10 cellular contexts compared by ENCODE assay signal in genomic region chr17:3512512-3513171, GRCh38. TPM values are rescaled to one million over a fixed set of nuclear protein-coding genes. Genes with fewer than 3 reads are reported as not detected.
DNase-seq lines count a peak whose midpoint lies in the region; ATAC-seq lines count a peak whose summit lies in the region.
"Had no signal": no experiment of that assay in that cellular context is flagged by ENCODE, and none has a peak within 500 bp of the region (broad histone marks: within the 10 kb centered on the region; RNA-seq: fewer than 3 reads in every experiment).

No MANE protein-coding gene starts in this region.

- no peak overlapping the region for H2BK5ac ChIP-seq in mesenchymal stem cell (ENCODE audit: low read depth, low read length, poor library complexity, severe bottlenecking)

- no peak overlapping the region for H3K4me3 ChIP-seq in MG63
- H3K4me3 ChIP-seq in mesenchymal stem cell (ENCODE audit: insufficient read depth in 1 of 2, low read depth in 1 of 2, low read length in 2 of 2): peak overlapping the region in 1 of 2 experiments; percentile 40

- no peaks in the 10 kb centered on the region for H3K36me3 ChIP-seq in MG63
- peaks cover 0 to 31% of the 10 kb centered on the region in 2 experiments for H3K36me3 ChIP-seq in mesenchymal stem cell (ENCODE audit: control insufficient read depth in 1 of 2, insufficient read depth in 2 of 2, low read depth in 1 of 2, low read length in 2 of 2)

- peaks cover 8% of the 10 kb centered on the region for H3K4me1 ChIP-seq in mesenchymal stem cell (ENCODE audit: control insufficient read depth, insufficient read depth, low read depth, low read length)

- H3K9ac ChIP-seq in mesenchymal stem cell (ENCODE audit: low read length): peak overlapping the region; percentile 89

- peaks cover 3 to 4% of the 10 kb centered on the region in 2 donors for H3K9me3 Mint-ChIP-seq in stimulated activated naive B cell treated with anti-CD40 and anti-IgM and Interleukin-4, amounts not matched to agents 10 μg/mL and 1 μg/mL and 100 μg/mL, for 72 hours
- H3K9me3 Mint-ChIP-seq in activated CD4-positive, alpha-beta memory T cell treated with anti-CD3 and anti-CD28 coated beads, Interleukin-2, amount 10 ng/mL, durations not matched to agents 7 days and 5 days: no peaks in the 10 kb centered on the region

- H4K91ac ChIP-seq in mesenchymal stem cell (ENCODE audit: low read length): no peak overlapping the region

- 75% methylated on average over 18 of the region's 20 CpGs for WGBS in mesenchymal stem cell

- H3K14ac ChIP-seq in mesenchymal stem cell (ENCODE audit: low read length in 2 of 2): no peak overlapping the region

- no peaks in the 10 kb centered on the region for H3K4me1 Mint-ChIP-seq in stimulated activated naive B cell treated with anti-CD40 and anti-IgM and Interleukin-4, amounts not matched to agents 10 μg/mL and 1 μg/mL and 100 μg/mL, for 72 hours
- no peaks in the 10 kb centered on the region for H3K4me1 Mint-ChIP-seq in activated CD4-positive, alpha-beta memory T cell treated with anti-CD3 and anti-CD28 coated beads, Interleukin-2, amount 10 ng/mL, durations not matched to agents 7 days and 5 days

- CTCF ChIA-PET in activated CD4-positive, alpha-beta memory T cell treated with anti-CD3 and anti-CD28 coated beads, Interleukin-2, amount 10 ng/mL, durations not matched to agents 7 days and 5 days (lab: Charles Lee): no interaction called here

- H3K4ac ChIP-seq in mesenchymal stem cell (ENCODE audit: low read depth in 1 of 2, low read length in 2 of 2): no peak overlapping the region

- H2BK12ac ChIP-seq in mesenchymal stem cell (ENCODE audit: low read length in 2 of 2): no peak overlapping the region

- H2BK15ac ChIP-seq in mesenchymal stem cell (ENCODE audit: low read depth, poor library complexity, severe bottlenecking): no peak overlapping the region

- no peak for ATAC-seq in stimulated activated naive B cell treated with anti-CD40 and anti-IgM and Interleukin-4, amounts not matched to agents 10 μg/mL and 1 μg/mL and 100 μg/mL, for 72 hours (replicated peaks)
- no peak for ATAC-seq in HG02642 (IDR thresholded peaks at IDR 0.05; ENCODE audit: poor library complexity, unreplicated experiment)

- H3K4me2 ChIP-seq in mesenchymal stem cell (ENCODE audit: low read length, poor library complexity, severe bottlenecking): no peak overlapping the region

- H3K18ac ChIP-seq in mesenchymal stem cell (ENCODE audit: low read depth in 1 of 2, low read length in 2 of 2): no peak overlapping the region

- peaks cover 3 to 27% of the 10 kb centered on the region in 2 donors for H3K27me3 Mint-ChIP-seq in stimulated activated naive B cell treated with anti-CD40 and anti-IgM and Interleukin-4, amounts not matched to agents 10 μg/mL and 1 μg/mL and 100 μg/mL, for 72 hours
- no peaks in the 10 kb centered on the region for H3K27me3 Mint-ChIP-seq in activated CD4-positive, alpha-beta memory T cell treated with anti-CD3 and anti-CD28 coated beads, Interleukin-2, amount 10 ng/mL, durations not matched to agents 7 days and 5 days

- peaks cover 0 to 3% of the 10 kb centered on the region in 2 donors for H3K36me3 Mint-ChIP-seq in stimulated activated naive B cell treated with anti-CD40 and anti-IgM and Interleukin-4, amounts not matched to agents 10 μg/mL and 1 μg/mL and 100 μg/mL, for 72 hours
- no peaks in the 10 kb centered on the region for H3K36me3 Mint-ChIP-seq in activated CD4-positive, alpha-beta memory T cell treated with anti-CD3 and anti-CD28 coated beads, Interleukin-2, amount 10 ng/mL, durations not matched to agents 7 days and 5 days (ENCODE audit: low read depth)

- H3K23ac ChIP-seq in mesenchymal stem cell (ENCODE audit: low read length in 2 of 2): no peak overlapping the region

- H2AFZ ChIP-seq in mesenchymal stem cell (ENCODE audit: low read depth, low read length): no peak overlapping the region

- H2BK120ac ChIP-seq in mesenchymal stem cell (ENCODE audit: low read depth, low read length): no peak overlapping the region

- no peak overlapping the region for H2AK5ac ChIP-seq in mesenchymal stem cell (ENCODE audit: low read length, severe bottlenecking)

- POLR2A ChIA-PET in activated CD4-positive, alpha-beta memory T cell treated with anti-CD3 and anti-CD28 coated beads, Interleukin-2, amount 10 ng/mL, durations not matched to agents 7 days and 5 days (lab: Charles Lee): no interaction called here

- no peak overlapping the region for H3K27ac ChIP-seq in mesenchymal stem cell (ENCODE audit: low read length, poor library complexity, severe bottlenecking)

- H3K4me3 Mint-ChIP-seq in stimulated activated naive B cell treated with anti-CD40 and anti-IgM and Interleukin-4, amounts not matched to agents 10 μg/mL and 1 μg/mL and 100 μg/mL, for 72 hours: no peak overlapping the region
- H3K4me3 Mint-ChIP-seq in activated CD4-positive, alpha-beta memory T cell treated with anti-CD3 and anti-CD28 coated beads, Interleukin-2, amount 10 ng/mL, durations not matched to agents 7 days and 5 days: no peak overlapping the region

- no peak overlapping the region for H3K27ac Mint-ChIP-seq in stimulated activated naive B cell treated with anti-CD40 and anti-IgM and Interleukin-4, amounts not matched to agents 10 μg/mL and 1 μg/mL and 100 μg/mL, for 72 hours
- H3K27ac Mint-ChIP-seq in activated CD4-positive, alpha-beta memory T cell treated with anti-CD3 and anti-CD28 coated beads, Interleukin-2, amount 10 ng/mL, durations not matched to agents 7 days and 5 days: no peak overlapping the region

- H3K27me3 ChIP-seq in MG63 (no peaks in the 10 kb centered on the region), mesenchymal stem cell (ENCODE audit: control insufficient read depth in 1 of 2, insufficient read depth in 1 of 2, low read length in 2 of 2) (no peaks in the 10 kb centered on the region)

- DNase-seq in MG63 (peak; percentile 71), fibroblast of gingiva (ENCODE audit: low read depth) (peak; percentile 61), mesenchymal stem cell (no peak), superior temporal gyrus (ENCODE audit: extremely low spot score) (peak; percentile 93), HuH-7 (ENCODE audit: low spot score) (no peak)
- DNase-seq in stimulated activated naive B cell treated with anti-CD40 and anti-IgM and Interleukin-4, amounts not matched to agents 10 μg/mL and 1 μg/mL and 100 μg/mL, for 72 hours: no peak
- no peak for DNase-seq in activated CD4-positive, alpha-beta memory T cell treated with anti-CD3 and anti-CD28 coated beads, Interleukin-2, amount 10 ng/mL, durations not matched to agents 7 days and 5 days
- DNase-seq: effector CD8-positive, alpha-beta T cell; NCI-H187 treated with DMSO at 0.1 percent for 48 hours had no signal

- no peaks in the 10 kb centered on the region for H3K79me1 ChIP-seq in mesenchymal stem cell (replicated peaks; ENCODE audit: low read length, poor library complexity, severe bottlenecking)

- no peaks in the 10 kb centered on the region for H3K9me3 ChIP-seq in MG63
- H3K9me3 ChIP-seq in mesenchymal stem cell (ENCODE audit: control insufficient read depth, low read length): no peaks in the 10 kb centered on the region

- H4K8ac ChIP-seq in mesenchymal stem cell (ENCODE audit: low read length): no peak overlapping the region

RNA-seq across cellular contexts. Expression of gene ASPA, which starts 36.8 kb away (rescaled TPM):
- total RNA-seq in MG63 (2014; rRNA removed; shearing (Covaris generic); ENCODE audit: low replicate concordance): 0.30 TPM in 1 of 2 replicates, not detected in the other
- polyA plus RNA-seq in mesenchymal stem cell (2013, experiment 1 of 2): 0.03 TPM
- polyA plus RNA-seq in mesenchymal stem cell (2013, experiment 2 of 2): 0.07 TPM
- total RNA-seq in activated CD4-positive, alpha-beta memory T cell treated with anti-CD3 and anti-CD28 coated beads, Interleukin-2, amount 10 ng/mL, durations not matched to agents 7 days and 5 days: not detected

RNA-seq across cellular contexts. Expression of gene SPATA22, which starts 41.0 kb away (rescaled TPM):
- total RNA-seq in MG63 (2014; rRNA removed; shearing (Covaris generic); ENCODE audit: low replicate concordance): not detected in 2 replicates
- polyA plus RNA-seq in mesenchymal stem cell (2013, experiment 1 of 2): not detected
- polyA plus RNA-seq in mesenchymal stem cell (2013, experiment 2 of 2): not detected
- not detected for total RNA-seq in activated CD4-positive, alpha-beta memory T cell treated with anti-CD3 and anti-CD28 coated beads, Interleukin-2, amount 10 ng/mL, durations not matched to agents 7 days and 5 days

RNA-seq across cellular contexts. Expression of gene TRPV3, which starts 45.0 kb away (rescaled TPM):
- 0.07 TPM in 1 of 2 replicates, not detected in the other for total RNA-seq in MG63 (2014; rRNA removed; shearing (Covaris generic); ENCODE audit: low replicate concordance)
- 0.22 TPM for polyA plus RNA-seq in mesenchymal stem cell (2013, experiment 1 of 2)
- 0.21 TPM for polyA plus RNA-seq in mesenchymal stem cell (2013, experiment 2 of 2)
- under 1 TPM; 0.13 to 0.43 TPM for total RNA-seq in activated CD4-positive, alpha-beta memory T cell treated with anti-CD3 and anti-CD28 coated beads, Interleukin-2, amount 10 ng/mL, durations not matched to agents 7 days and 5 days

Comparison
In these comparisons a context has a peak if more than half of its experiments do, and no peak if none do; other contexts are left out.
1. DNase-seq: peak in MG63 (single experiment), fibroblast of gingiva (single experiment) and superior temporal gyrus (single experiment); none in mesenchymal stem cell (single experiment), stimulated activated naive B cell treated with anti-CD40 and anti-IgM and Interleukin-4, amounts not matched to agents 10 μg/mL and 1 μg/mL and 100 μg/mL, for 72 hours (single experiment), activated CD4-positive, alpha-beta memory T cell treated with anti-CD3 and anti-CD28 coated beads, Interleukin-2, amount 10 ng/mL, durations not matched to agents 7 days and 5 days (single experiment) and HuH-7 (single experiment).